ENCODE assay signal across 8 cellular contexts in the genomic region with DNA sequence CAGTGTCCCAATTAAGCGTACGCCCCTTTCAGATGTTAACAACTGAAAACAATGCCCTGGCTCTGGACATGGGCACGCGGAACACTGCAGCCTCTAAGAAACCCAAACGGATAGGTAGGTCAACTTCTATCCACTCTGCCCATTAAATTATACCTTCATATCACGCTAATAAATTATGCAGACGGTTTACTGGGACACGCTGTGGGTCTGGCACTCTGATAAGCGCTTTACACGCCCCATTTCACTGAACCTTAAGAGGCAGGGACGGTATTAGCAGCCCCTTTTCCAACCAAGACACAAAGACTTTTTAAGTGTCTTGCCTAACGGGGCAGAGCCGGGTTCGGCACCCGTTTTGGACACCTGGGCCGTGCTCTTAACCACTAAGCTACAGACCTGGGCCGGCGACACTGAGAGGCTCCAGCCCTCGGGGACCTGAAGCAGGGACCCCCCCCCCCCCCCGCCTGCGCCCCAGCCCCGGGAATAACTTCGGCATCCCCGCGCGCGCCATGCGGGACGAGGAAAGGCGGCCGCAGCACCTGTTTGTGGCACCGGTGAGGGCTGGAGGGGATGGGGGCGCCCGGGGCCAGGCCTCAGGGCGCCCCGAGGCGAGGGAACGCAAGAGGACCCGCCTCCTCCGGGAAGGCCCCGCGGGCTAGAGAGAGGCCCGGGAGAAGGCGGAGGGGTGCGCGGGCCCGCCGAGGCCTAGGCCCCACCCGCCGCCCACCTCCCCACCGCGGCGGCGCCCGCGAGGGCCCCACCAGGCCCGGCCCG. TPM values are rescaled to one million over a fixed set of nuclear protein-coding genes. Genes with fewer than 3 reads are reported as not detected.
DNase-seq lines count a peak whose midpoint lies in the region; ATAC-seq and TF ChIP-seq lines count a peak whose summit lies in the region.

No MANE protein-coding gene starts in this region.

- peak; percentile 17 for DNase-seq in activated T-cell treated with anti-CD3 and anti-CD28 coated beads for 1 hour (ENCODE audit: low read depth)
- no peak for DNase-seq in activated T-cell treated with anti-CD3 and anti-CD28 coated beads, Interleukin-2, amount 50 U/mL, for 48 hours
- peak in 4 of 5 experiments; percentile 8 to 44 (median 30) for DNase-seq in T-helper 2 cell
- peak; percentile 75 for DNase-seq in coronary artery (ENCODE audit: low spot score)
- peak in 22 of 49 donors; percentile 4 to 68 (median 37) for DNase-seq in substantia nigra (lab: John Stamatoyannopoulos, UW)
- no peak for DNase-seq in kidney glomerular epithelial cell (lab: John Stamatoyannopoulos, UW)

- H3K27me3 ChIP-seq in mononuclear cell (ENCODE audit: insufficient read depth, low read length) = no peaks in the 10 kb centered on the region

- H3K4me3 ChIP-seq in coronary artery (peak overlapping the region; percentile 94), mononuclear cell (ENCODE audit: low read length) (peak overlapping the region; percentile 68)

- H3K27ac ChIP-seq in coronary artery = peak overlapping the region; percentile 87 to 96
- peak overlapping the region; percentile 70 for H3K27ac ChIP-seq in substantia nigra (ENCODE audit: low read depth, low read length, poor library complexity, severe bottlenecking)

- TF ChIP-seq CTCF in coronary artery (IDR thresholded peaks at IDR 0.05) = no peak

- peaks cover 34% of the 10 kb centered on the region for H3K4me1 ChIP-seq in mononuclear cell (ENCODE audit: insufficient read depth, low read length)

- H3K9me3 ChIP-seq in mononuclear cell (ENCODE audit: low read depth, low read length) = no peaks in the 10 kb centered on the region

- ATAC-seq in HG03432 (IDR thresholded peaks at IDR 0.05; ENCODE audit: unreplicated experiment) = peak; percentile 4

RNA-seq across cellular contexts. Expression of a gene that starts 0.6 kb away (rescaled TPM):
- 49.6 TPM for total RNA-seq in mononuclear cell

RNA-seq across cellular contexts. Expression of a gene that starts 31.7 kb away (rescaled TPM):
- 71.5 TPM for total RNA-seq in mononuclear cell

Comparison
In these comparisons a context has a peak if more than half of its experiments do, and no peak if none do; other contexts are left out.
1. DNase-seq: peak in activated T-cell treated with anti-CD3 and anti-CD28 coated beads for 1 hour (single experiment), T-helper 2 cell (4 of 5) and coronary artery (single experiment); none in activated T-cell treated with anti-CD3 and anti-CD28 coated beads, Interleukin-2, amount 50 U/mL, for 48 hours (0 of 2) and kidney glomerular epithelial cell (single experiment).